Comparison of ENCODE assay signal across 1 cellular context in the genomic region with DNA sequence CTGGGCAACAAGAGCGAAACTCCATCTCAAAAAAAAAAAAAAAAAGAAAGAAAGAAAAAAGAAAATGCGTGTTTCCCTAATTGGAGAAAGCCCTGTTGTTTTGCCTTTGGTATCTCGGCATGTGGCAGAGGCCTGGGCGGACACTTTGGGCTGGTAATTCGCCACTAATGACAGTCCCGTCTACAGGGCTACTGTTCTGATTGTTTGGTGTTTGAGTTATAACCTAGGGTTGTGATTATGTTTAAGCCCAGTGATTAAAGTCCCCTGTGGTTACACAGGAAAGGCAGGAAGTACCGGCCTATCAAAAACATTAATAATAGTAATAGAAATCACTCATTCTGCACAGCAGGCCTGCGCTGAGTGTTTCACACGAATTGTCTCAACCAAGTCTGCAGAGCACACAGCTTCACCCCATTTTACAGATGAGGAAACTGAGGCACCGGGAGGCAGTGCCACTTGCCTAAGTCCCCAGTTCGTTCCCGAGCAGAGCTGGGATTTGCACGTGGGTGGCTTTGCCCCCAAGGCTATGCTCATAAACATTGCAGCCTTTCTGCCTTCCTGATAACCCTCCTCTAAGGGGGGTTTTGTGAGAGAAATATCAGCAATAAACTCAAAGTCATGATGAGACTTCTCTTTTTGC.
TF ChIP-seq lines count a peak whose summit lies in the region.

No MANE protein-coding gene starts in this region.

TF ChIP-seq in GM12878, 131 proteins besides CTCF, POLR2A, EP300 and RAD21:
- TF ChIP-seq, protein P1, sequence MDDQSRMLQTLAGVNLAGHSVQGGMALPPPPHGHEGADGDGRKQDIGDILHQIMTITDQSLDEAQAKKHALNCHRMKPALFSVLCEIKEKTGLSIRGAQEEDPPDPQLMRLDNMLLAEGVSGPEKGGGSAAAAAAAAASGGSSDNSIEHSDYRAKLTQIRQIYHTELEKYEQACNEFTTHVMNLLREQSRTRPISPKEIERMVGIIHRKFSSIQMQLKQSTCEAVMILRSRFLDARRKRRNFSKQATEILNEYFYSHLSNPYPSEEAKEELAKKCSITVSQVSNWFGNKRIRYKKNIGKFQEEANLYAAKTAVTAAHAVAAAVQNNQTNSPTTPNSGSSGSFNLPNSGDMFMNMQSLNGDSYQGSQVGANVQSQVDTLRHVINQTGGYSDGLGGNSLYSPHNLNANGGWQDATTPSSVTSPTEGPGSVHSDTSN (IDR thresholded peaks at IDR 0.05; ENCODE audit: insufficient replicate concordance, low read depth, low read length): no peak
- TF ChIP-seq, protein P2, sequence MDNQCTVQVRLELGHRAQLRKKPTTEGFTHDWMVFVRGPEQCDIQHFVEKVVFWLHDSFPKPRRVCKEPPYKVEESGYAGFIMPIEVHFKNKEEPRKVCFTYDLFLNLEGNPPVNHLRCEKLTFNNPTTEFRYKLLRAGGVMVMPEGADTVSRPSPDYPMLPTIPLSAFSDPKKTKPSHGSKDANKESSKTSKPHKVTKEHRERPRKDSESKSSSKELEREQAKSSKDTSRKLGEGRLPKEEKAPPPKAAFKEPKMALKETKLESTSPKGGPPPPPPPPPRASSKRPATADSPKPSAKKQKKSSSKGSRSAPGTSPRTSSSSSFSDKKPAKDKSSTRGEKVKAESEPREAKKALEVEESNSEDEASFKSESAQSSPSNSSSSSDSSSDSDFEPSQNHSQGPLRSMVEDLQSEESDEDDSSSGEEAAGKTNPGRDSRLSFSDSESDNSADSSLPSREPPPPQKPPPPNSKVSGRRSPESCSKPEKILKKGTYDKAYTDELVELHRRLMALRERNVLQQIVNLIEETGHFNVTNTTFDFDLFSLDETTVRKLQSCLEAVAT (IDR thresholded peaks at IDR 0.05): peak; percentile 79
TF ChIP-seq in GM12878: peak in this region for 1.
